ENCODE assay signal across 8 cellular contexts in genomic region chr10:31134303-31134928, GRCh38.
DNase-seq lines count a peak whose midpoint lies in the region; ATAC-seq and TF ChIP-seq lines count a peak whose summit lies in the region.

No MANE protein-coding gene starts in this region.

- H3K27ac ChIP-seq in fibroblast of lung (ENCODE audit: insufficient read depth, low read length) = peak overlapping the region; percentile 93
- H3K27ac ChIP-seq in aorta (ENCODE audit: low read depth in 1 of 2, low read length in 2 of 2) = peak overlapping the region; percentile 79 to 87

- no peak for TF ChIP-seq CTCF in fibroblast of lung (conservative IDR thresholded peaks at IDR 0.05 in 1 of 2, IDR thresholded peaks at IDR 0.05 in 1 of 2; ENCODE audit: low read depth in 1 of 2, low read length in 2 of 2)

- H2AFZ ChIP-seq in fibroblast of lung (ENCODE audit: low read length) = peak overlapping the region; percentile 60

- no peaks in the 10 kb centered on the region for H4K20me1 ChIP-seq in fibroblast of lung (ENCODE audit: control insufficient read depth, extremely low read depth, insufficient read depth, low read length)

- H3K9ac ChIP-seq in fibroblast of lung (ENCODE audit: insufficient read depth, low read length) = peak overlapping the region; percentile 48

- peaks cover 16% of the 10 kb centered on the region for H3K4me1 ChIP-seq in fibroblast of lung (ENCODE audit: control insufficient read depth, extremely low read depth, insufficient read depth, low read length)
- H3K4me1 ChIP-seq in aorta (ENCODE audit: control insufficient read depth in 1 of 2, insufficient read depth in 2 of 2, low read length in 2 of 2) = peaks cover 0 to 3% of the 10 kb centered on the region in 2 donors

- H3K27me3 ChIP-seq in MG63 (no peaks in the 10 kb centered on the region), fibroblast of lung (ENCODE audit: control insufficient read depth, insufficient read depth, low read length) (no peaks in the 10 kb centered on the region), aorta (ENCODE audit: control insufficient read depth in 1 of 2, insufficient read depth in 2 of 2, low read length in 1 of 2) (no peaks in the 10 kb centered on the region)

- CTCF ChIA-PET in activated CD4-positive, alpha-beta memory T cell treated with anti-CD3 and anti-CD28 coated beads, Interleukin-2, amount 10 ng/mL, durations not matched to agents 7 days and 5 days (lab: Charles Lee) = interaction anchor here (0.5 kb wide), 1 partner anchor 358 kb away, joined by 3 read pairs; no protein-coding TSS in a partner anchor

- H3K9me3 ChIP-seq in MG63 (no peaks in the 10 kb centered on the region), fibroblast of lung (ENCODE audit: control insufficient read depth, insufficient read depth, low read depth, low read length) (no peaks in the 10 kb centered on the region), aorta (ENCODE audit: control insufficient read depth, low read length) (no peaks in the 10 kb centered on the region)

- peak overlapping the region; percentile 73 for H3K4me3 Mint-ChIP-seq in activated CD4-positive, alpha-beta memory T cell treated with anti-CD3 and anti-CD28 coated beads, Interleukin-2, amount 10 ng/mL, durations not matched to agents 7 days and 5 days
- peak overlapping the region; percentile 59 to 87 (median 80) for H3K4me3 Mint-ChIP-seq in naive thymus-derived CD8-positive, alpha-beta T cell

- peak; percentile 39 for ATAC-seq in GM19463 (IDR thresholded peaks at IDR 0.05; ENCODE audit: unreplicated experiment)
- peak; percentile 13 to 49 for ATAC-seq in naive thymus-derived CD8-positive, alpha-beta T cell
- peak; percentile 55 for ATAC-seq in aorta (ENCODE audit: low FRiP score)

- no peaks in the 10 kb centered on the region for H3K36me3 Mint-ChIP-seq in activated CD4-positive, alpha-beta memory T cell treated with anti-CD3 and anti-CD28 coated beads, Interleukin-2, amount 10 ng/mL, durations not matched to agents 7 days and 5 days (ENCODE audit: low read depth)
- no peaks in the 10 kb centered on the region for H3K36me3 Mint-ChIP-seq in naive thymus-derived CD8-positive, alpha-beta T cell

- POLR2A ChIA-PET in activated CD4-positive, alpha-beta memory T cell treated with anti-CD3 and anti-CD28 coated beads, Interleukin-2, amount 10 ng/mL, durations not matched to agents 7 days and 5 days (lab: Charles Lee) = interaction anchor here (0.9 to 2.7 kb wide), 7 partner anchors 9 to 626 kb away, joined by 3 to 15 read pairs (median 4); no protein-coding TSS in a partner anchor
- POLR2A ChIA-PET in naive thymus-derived CD8-positive, alpha-beta T cell (lab: Charles Lee) = interaction anchor here (0.7 to 1.6 kb wide), 4 partner anchors 9 to 626 kb away, joined by 3 to 4 read pairs (median 3); no protein-coding TSS in a partner anchor

- no peaks in the 10 kb centered on the region for H3K27me3 Mint-ChIP-seq in activated CD4-positive, alpha-beta memory T cell treated with anti-CD3 and anti-CD28 coated beads, Interleukin-2, amount 10 ng/mL, durations not matched to agents 7 days and 5 days
- H3K27me3 Mint-ChIP-seq in naive thymus-derived CD8-positive, alpha-beta T cell = no peaks in the 10 kb centered on the region

- H3K36me3 ChIP-seq in MG63 (no peaks in the 10 kb centered on the region), fibroblast of lung (ENCODE audit: control insufficient read depth, insufficient read depth, low read length) (no peaks in the 10 kb centered on the region), aorta (ENCODE audit: control insufficient read depth in 1 of 2, insufficient read depth in 2 of 2, low read length in 1 of 2) (no peaks in the 10 kb centered on the region)

- intact Hi-C loops in aorta (cut with DNase I) = loop anchor here (5.0 kb wide), 1 partner anchor 102 kb away; the partner anchor contains the start of gene ZNF438 (in 2 of the 2)

- H3K4me2 ChIP-seq in fibroblast of lung (ENCODE audit: extremely low read depth, insufficient read depth, low read length) = peak overlapping the region; percentile 81

- peak overlapping the region; percentile 85 for H3K27ac Mint-ChIP-seq in activated CD4-positive, alpha-beta memory T cell treated with anti-CD3 and anti-CD28 coated beads, Interleukin-2, amount 10 ng/mL, durations not matched to agents 7 days and 5 days
- H3K27ac Mint-ChIP-seq in naive thymus-derived CD8-positive, alpha-beta T cell = peak overlapping the region; percentile 19 to 90 (median 84)

- no peaks in the 10 kb centered on the region for H3K79me2 ChIP-seq in fibroblast of lung (ENCODE audit: control insufficient read depth, insufficient read depth, low read length)

- WGBS in aorta, 2 donors = 1 to 3% methylated on average over 23 of the region's 23 CpGs

- peak; percentile 15 for DNase-seq in DMS153 treated with DMSO at 0.1 percent for 48 hours (lab: John Stamatoyannopoulos, UW; ENCODE audit: unreplicated experiment)
- DNase-seq in MG63 = peak; percentile 21
- DNase-seq in activated CD4-positive, alpha-beta memory T cell treated with anti-CD3 and anti-CD28 coated beads, Interleukin-2, amount 10 ng/mL, durations not matched to agents 7 days and 5 days = peak; percentile 34
- DNase-seq in fibroblast of lung (ENCODE audit: low read depth in 2 of 2) = peak; percentile 63 to 92
- DNase-seq in naive thymus-derived CD8-positive, alpha-beta T cell = peak in 3 of 10 donors; percentile 18 to 25 (median 18)
- no peak for DNase-seq in aorta
- DNase-seq in iPS-NIHi11 (ENCODE audit: low spot score) = no peak

- no peaks in the 10 kb centered on the region for H3K9me3 Mint-ChIP-seq in activated CD4-positive, alpha-beta memory T cell treated with anti-CD3 and anti-CD28 coated beads, Interleukin-2, amount 10 ng/mL, durations not matched to agents 7 days and 5 days
- no peaks in the 10 kb centered on the region for H3K9me3 Mint-ChIP-seq in naive thymus-derived CD8-positive, alpha-beta T cell

- H3K4me1 Mint-ChIP-seq in activated CD4-positive, alpha-beta memory T cell treated with anti-CD3 and anti-CD28 coated beads, Interleukin-2, amount 10 ng/mL, durations not matched to agents 7 days and 5 days = peaks cover 45% of the 10 kb centered on the region
- H3K4me1 Mint-ChIP-seq in naive thymus-derived CD8-positive, alpha-beta T cell = peaks cover 14 to 47% (median 43%) of the 10 kb centered on the region in 4 donors

- H3K4me3 ChIP-seq in MG63 (peak overlapping the region; percentile 43), fibroblast of lung (replicated peaks in 1 of 4; ENCODE audit: control extremely low read depth in 1 of 4, insufficient read depth in 1 of 4, low read depth in 3 of 4, low read length in 4 of 4) (peak overlapping the region; percentile 5 to 43 (median 8)), aorta (ENCODE audit: low read length in 2 of 2) (peak overlapping the region; percentile 3 to 75)

Comparison
In these comparisons a context has a peak if more than half of its experiments do, and no peak if none do; other contexts are left out.
1. DNase-seq: peak in DMS153 treated with DMSO at 0.1 percent for 48 hours (single experiment), MG63 (single experiment), activated CD4-positive, alpha-beta memory T cell treated with anti-CD3 and anti-CD28 coated beads, Interleukin-2, amount 10 ng/mL, durations not matched to agents 7 days and 5 days (single experiment) and fibroblast of lung (2 of 2); none in aorta (0 of 2) and iPS-NIHi11 (single experiment).
2. Peak in every context shown above with its lines, with median percentiles within 50 percentile points of each other: ATAC-seq and H3K4me3 ChIP-seq.